In the genomic region with DNA sequence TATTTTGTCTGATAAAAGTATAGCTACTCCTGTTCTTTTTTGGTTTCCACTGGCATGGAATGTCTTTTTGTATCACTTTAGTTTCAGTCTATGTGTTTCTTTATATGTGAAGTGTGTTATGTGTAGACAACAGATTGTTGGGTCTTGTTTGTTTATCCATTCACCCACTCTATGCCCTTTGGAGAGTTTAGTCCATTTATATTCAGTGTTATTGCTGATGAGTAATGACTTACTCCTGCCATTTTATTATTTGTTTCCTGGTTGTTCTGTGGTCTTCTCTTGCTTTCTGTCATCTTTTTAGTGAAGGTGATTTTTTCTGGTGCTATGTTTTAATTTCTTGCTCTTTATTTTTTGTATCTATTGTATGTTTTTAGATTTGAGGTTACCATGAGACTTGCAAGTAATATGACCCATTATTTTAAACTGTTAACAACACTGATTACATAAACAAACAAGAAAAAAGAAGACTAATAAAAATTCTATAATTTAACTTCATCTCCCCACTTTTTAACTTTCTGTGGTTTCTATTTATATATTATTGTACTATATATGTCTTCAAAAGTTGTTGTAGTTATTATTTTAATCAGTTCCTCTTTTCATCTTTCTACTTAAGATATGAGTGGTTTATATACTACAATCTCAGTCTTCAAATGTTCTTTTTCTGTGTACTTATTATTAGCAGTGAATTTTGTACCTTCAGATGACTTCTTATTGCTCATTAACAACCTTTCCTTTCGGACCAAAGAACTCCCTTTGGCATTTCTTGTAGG, we compare ENCODE assay signal across 17 cellular contexts.
A peak's percentile ranks its signal among the peaks of the same experiment; 100 is the strongest.
DNase-seq lines count a peak whose midpoint lies in the region; ATAC-seq lines count a peak whose summit lies in the region.
"Had no signal": no experiment of that assay in that cellular context is flagged by ENCODE, and none has a peak within 500 bp of the region (broad histone marks: within the 10 kb centered on the region; RNA-seq: fewer than 3 reads in every experiment).

No MANE protein-coding gene starts in this region.

- DNase-seq in DMS53 (lab: John Stamatoyannopoulos, UW): peak; percentile 45
- no peak for DNase-seq in DMS53 treated with DMSO at 0.1 percent for 48 hours (lab: John Stamatoyannopoulos, UW; ENCODE audit: unreplicated experiment)
- no peak for DNase-seq in NAMALWA (ENCODE audit: low spot score)
- no peak for DNase-seq in NCI-H748 (lab: John Stamatoyannopoulos, UW; ENCODE audit: unreplicated experiment)
- DNase-seq in NCI-H2227 treated with DMSO at 0.1 percent for 48 hours (lab: John Stamatoyannopoulos, UW): no peak
- DNase-seq: 8988T; activated CD4-positive, alpha-beta T cell treated with anti-CD3 and anti-CD28 coated beads, Interleukin-2, amount 10 ng/mL, durations not matched to agents 24 days and 14 days; activated T-cell treated with anti-CD3 and anti-CD28 coated beads, Interleukin-2, amount 50 U/mL, for 24 hours; CD4-positive, alpha-beta T cell; head of caudate nucleus; NCI-H1105; pancreas; T-helper 2 cell; testis had no signal

- peak; percentile 51 for ATAC-seq in GM21737 (IDR thresholded peaks at IDR 0.05; ENCODE audit: unreplicated experiment)
- ATAC-seq in HG03432 (IDR thresholded peaks at IDR 0.05; ENCODE audit: unreplicated experiment): peak; percentile 72
- ATAC-seq in GM21825 (IDR thresholded peaks at IDR 0.05; ENCODE audit: unreplicated experiment): no peak
- ATAC-seq: pancreas had no signal
